ENCODE assay signal across 8 cellular contexts in genomic region chr18:48409591-48410094, GRCh38. TPM values are rescaled to one million over a fixed set of nuclear protein-coding genes. Genes with fewer than 3 reads are reported as not detected.
DNase-seq lines count a peak whose midpoint lies in the region; TF ChIP-seq lines count a peak whose summit lies in the region.

No MANE protein-coding gene starts in this region.

- H3K36me3 Mint-ChIP-seq in HFFc6 (ENCODE audit: low read depth) (no peaks in the 10 kb centered on the region), mesothelial cell of epicardium (no peaks in the 10 kb centered on the region)

- TF ChIP-seq CTCF in HFFc6 (IDR thresholded peaks at IDR 0.05) (no peak), mesothelial cell of epicardium (IDR thresholded peaks at IDR 0.05; ENCODE audit: unreplicated experiment) (no peak), tibial artery (IDR thresholded peaks at IDR 0.05) (no peak)

- H3K9me3 Mint-ChIP-seq in HFFc6 (no peaks in the 10 kb centered on the region), mesothelial cell of epicardium (no peaks in the 10 kb centered on the region)

- H3K4me1 Mint-ChIP-seq in HFFc6 (ENCODE audit: low read depth) (peaks cover 20% of the 10 kb centered on the region), mesothelial cell of epicardium (peaks cover 15% of the 10 kb centered on the region)

- H3K9me3 ChIP-seq in SJSA1 (replicated peaks): no peaks in the 10 kb centered on the region
- no peaks in the 10 kb centered on the region for H3K9me3 ChIP-seq in ectodermal cell (ENCODE audit: control insufficient read depth, low read length)
- no peaks in the 10 kb centered on the region for H3K9me3 ChIP-seq in tibial artery

- H3K27ac Mint-ChIP-seq in HFFc6 (no peak overlapping the region), mesothelial cell of epicardium (no peak overlapping the region)

- peak; percentile 89 for DNase-seq in DMS53 (lab: John Stamatoyannopoulos, UW)
- DNase-seq in HFFc6: no peak
- peak; percentile 54 to 61 for DNase-seq in SJSA1 (ENCODE audit: low read depth in 1 of 2, low spot score in 2 of 2)
- peak in 1 of 2 experiments; percentile 55 for DNase-seq in mesothelial cell of epicardium (ENCODE audit: low spot score in 2 of 2, unreplicated experiment in 2 of 2)
- DNase-seq in tibial artery: peak; percentile 41 to 82
- no peak for DNase-seq in SHP77 treated with DMSO at 0.1 percent for 48 hours (lab: John Stamatoyannopoulos, UW)
- DNase-seq in NCI-H2196 treated with DMSO at 0.1 percent for 48 hours (lab: John Stamatoyannopoulos, UW; ENCODE audit: unreplicated experiment): no peak

- peaks cover 39% of the 10 kb centered on the region for H3K27me3 Mint-ChIP-seq in HFFc6 (ENCODE audit: insufficient read depth)
- H3K27me3 Mint-ChIP-seq in mesothelial cell of epicardium (ENCODE audit: low read depth): peaks cover 75% of the 10 kb centered on the region

- H3K27ac ChIP-seq in SJSA1 (no peak overlapping the region), ectodermal cell (ENCODE audit: insufficient read depth, low read depth, low read length, poor library complexity, severe bottlenecking) (no peak overlapping the region), tibial artery (peak overlapping the region; percentile 85 to 91)

- peak overlapping the region; percentile 78 for H3K4me3 Mint-ChIP-seq in HFFc6
- peak overlapping the region; percentile 66 for H3K4me3 Mint-ChIP-seq in mesothelial cell of epicardium

- 0% methylated on average over 55 of the region's 55 CpGs for WGBS in ectodermal cell, 2 experiments

- H3K36me3 ChIP-seq in SJSA1 (no peaks in the 10 kb centered on the region), ectodermal cell (ENCODE audit: control insufficient read depth, insufficient read depth, low read length) (no peaks in the 10 kb centered on the region), tibial artery (no peaks in the 10 kb centered on the region)

- peak overlapping the region; percentile 53 for H3K4me3 ChIP-seq in SJSA1
- H3K4me3 ChIP-seq in ectodermal cell (ENCODE audit: insufficient read depth, low read depth, low read length): peak overlapping the region; percentile 61
- peak overlapping the region; percentile 89 to 92 for H3K4me3 ChIP-seq in tibial artery

- H3K4me1 ChIP-seq in SJSA1 (replicated peaks) (peaks cover 24% of the 10 kb centered on the region), ectodermal cell (ENCODE audit: control insufficient read depth, insufficient read depth, low read length) (peaks cover 22% of the 10 kb centered on the region), tibial artery (peaks cover 0 to 42% (median 27%) of the 10 kb centered on the region in 4 donors)

- H3K27me3 ChIP-seq in SJSA1 (replicated peaks) (peaks cover 22% of the 10 kb centered on the region), ectodermal cell (ENCODE audit: control insufficient read depth, insufficient read depth, low read length, poor library complexity, severe bottlenecking) (peaks cover 77% of the 10 kb centered on the region), tibial artery (no peaks in the 10 kb centered on the region)

- intact Hi-C loops in tibial artery (cut with DNase I; ENCODE audit: low total_unique reads): loop anchor here (5.0 to 10.0 kb wide), 2 partner anchors 33 to 255 kb away; no protein-coding TSS in a partner anchor

RNA-seq across cellular contexts. Expression of gene ZBTB7C, which starts 0.5 kb away (rescaled TPM):
- not detected for total RNA-seq in HFFc6 (2021; fragmentation: NEBNext Ultra II Directional; extraction: Animal tissue kit (Norgen Biotek cat#: 25700))
- 0.44 and 0.50 TPM in 2 replicates for total RNA-seq in SJSA1 (2014; rRNA removed; shearing (Covaris generic))
- polyA plus RNA-seq in ectodermal cell (2013, experiment 1 of 4): 1.4 TPM
- polyA plus RNA-seq in ectodermal cell (2013, experiment 2 of 4): 0.75 TPM
- polyA plus RNA-seq in ectodermal cell (2013, experiment 3 of 4): 0.91 TPM
- 0.65 TPM for polyA plus RNA-seq in ectodermal cell (2013, experiment 4 of 4)
- 7.0 to 9.1 TPM (median 7.4 TPM) in 3 replicates for total RNA-seq in mesothelial cell of epicardium

Comparison
In these comparisons a context has a peak if more than half of its experiments do, and no peak if none do; other contexts are left out.
1. DNase-seq: peak in DMS53 (single experiment), SJSA1 (2 of 2) and tibial artery (2 of 2); none in HFFc6 (single experiment), SHP77 treated with DMSO at 0.1 percent for 48 hours (single experiment) and NCI-H2196 treated with DMSO at 0.1 percent for 48 hours (single experiment).
2. H3K27ac ChIP-seq: peak in tibial artery (2 of 2); none in SJSA1 (single experiment) and ectodermal cell (single experiment).
3. Peak in every context shown above with its lines, with median percentiles within 50 percentile points of each other: H3K4me3 ChIP-seq.